In genomic region chr17:44167181-44167861, GRCh38 we compare ENCODE assay signal across 22 cellular contexts. TPM values are rescaled to one million over a fixed set of nuclear protein-coding genes. Genes with fewer than 3 reads are reported as not detected.
DNase-seq lines count a peak whose midpoint lies in the region; ATAC-seq and TF ChIP-seq lines count a peak whose summit lies in the region.
"Had no signal": no experiment of that assay in that cellular context is flagged by ENCODE, and none has a peak within 500 bp of the region (broad histone marks: within the 10 kb centered on the region; RNA-seq: fewer than 3 reads in every experiment).

No MANE protein-coding gene starts in this region.

- H3K27ac ChIP-seq in KMS-11 (peak overlapping the region; percentile 92; the same call in 1 of the 2 replicates), RWPE1 (peak overlapping the region; percentile 39), left lung (no peak overlapping the region)
- H3K27ac ChIP-seq: PC-9, prostate gland, SJCRH30, transverse colon had no signal

- intact Hi-C loops in left lung (cut with DNase I): loop anchor here in 1 of 2 donors (10.0 kb wide), 1 partner anchor 223 kb away; the partner anchor contains the start of gene PPY

- no peak overlapping the region for H3K9ac ChIP-seq in KMS-11

- TF ChIP-seq CTCF in KMS-11 (conservative IDR thresholded peaks at IDR 0.05; ENCODE audit: low read depth, low read length) (no peak), RWPE1 (conservative IDR thresholded peaks at IDR 0.05; ENCODE audit: low read depth) (no peak), left lung (IDR thresholded peaks at IDR 0.05) (no peak)

- peak overlapping the region; percentile 90; the same call in 1 of the 2 replicates for H3K4me2 ChIP-seq in KMS-11
- H3K4me2 ChIP-seq: PC-9 had no signal

- no peak for DNase-seq in RWPE1 (ENCODE audit: low spot score)
- peak in 1 of 2 donors; percentile 58 for DNase-seq in left lung
- no peak for DNase-seq in cerebellum (ENCODE audit: low spot score)
- DNase-seq: activated CD4-positive, alpha-beta T cell treated with anti-CD3 and anti-CD28 coated beads, Interleukin-2, amount 10 ng/mL, durations not matched to agents 7 days and 5 days; amniotic stem cell; CD8-positive, alpha-beta T cell; dermis blood vessel endothelial cell; DMS79; heart right ventricle; NCI-H187; NCI-H2227 treated with DMSO at 0.1 percent for 48 hours; PC-9; SJCRH30; small intestine; stimulated activated CD4-positive, alpha-beta T cell treated with anti-CD3 and anti-CD28 coated beads, Interleukin-2, amount 100 ng/mL, for 48 hours; T-helper 1 cell; transverse colon had no signal

- H2AFZ ChIP-seq in KMS-11 (ENCODE audit: low read depth): no peak overlapping the region
- H2AFZ ChIP-seq: PC-9 had no signal

- no peaks in the 10 kb centered on the region for H4K20me1 ChIP-seq in KMS-11 (ENCODE audit: insufficient read depth)

- POLR2A ChIA-PET in RWPE1 (lab: Yijun Ruan, JAX; ENCODE audit: low non-redundant PET): no interaction called here

- H3K36me3 ChIP-seq in KMS-11 (ENCODE audit: insufficient read depth) (no peaks in the 10 kb centered on the region), left lung (no peaks in the 10 kb centered on the region)
- H3K36me3 ChIP-seq: prostate gland, SJCRH30, transverse colon had no signal

- H3K4me3 ChIP-seq in KMS-11 (IDR thresholded peaks at IDR 0.05; ENCODE audit: insufficient read depth, low read depth, low read length) (no peak overlapping the region), left lung (no peak overlapping the region)
- H3K4me3 ChIP-seq: GM12878, heart right ventricle, PC-9, prostate gland, SJCRH30, transverse colon had no signal

- no peaks in the 10 kb centered on the region for H3K9me3 ChIP-seq in left lung
- H3K9me3 ChIP-seq: heart right ventricle, prostate gland, SJCRH30, transverse colon had no signal

- ATAC-seq in left lung (peak; percentile 58), HG03354 (IDR thresholded peaks at IDR 0.05; ENCODE audit: poor library complexity, severe bottlenecking, unreplicated experiment) (no peak)
- ATAC-seq: CD8-positive, alpha-beta T cell had no signal

- H3K79me2 ChIP-seq in KMS-11 (ENCODE audit: insufficient read depth, low read depth): peaks cover under 1% of the 10 kb centered on the region; the same call in 1 of the 2 replicates

- H3K4me1 ChIP-seq in KMS-11 (ENCODE audit: low read depth, poor library complexity, severe bottlenecking) (peaks cover 47% of the 10 kb centered on the region), left lung (peaks cover 0 to 4% of the 10 kb centered on the region in 2 donors)

- CTCF ChIA-PET in RWPE1 (lab: Yijun Ruan, JAX): interaction anchor here (0.6 to 0.9 kb wide), 2 partner anchors 126 to 203 kb away, joined by 3 to 4 read pairs; no protein-coding TSS in a partner anchor

- H3K27me3 ChIP-seq in KMS-11 (ENCODE audit: insufficient read depth, low read depth) (no peaks in the 10 kb centered on the region), left lung (peaks cover 0 to 17% of the 10 kb centered on the region in 2 donors)
- H3K27me3 ChIP-seq: heart right ventricle, transverse colon had no signal

RNA-seq across cellular contexts. Expression of gene ASB16, which starts 3.2 kb away (rescaled TPM):
- total RNA-seq in left lung (not detected), cerebellum (not detected)
- total RNA-seq: CD8-positive, alpha-beta T cell; fibroblast of villous mesenchyme; PC-9; SJCRH30 had no signal

RNA-seq across cellular contexts. Expression of gene TMUB2, which starts 19.5 kb away (rescaled TPM):
- total RNA-seq in left lung: 10 to 100 TPM; 33.6 to 41.8 TPM
- total RNA-seq in cerebellum: 20.9 TPM

RNA-seq across cellular contexts. Expression of gene HROB, which starts 25.6 kb away (rescaled TPM):
- 1 to 10 TPM; 2.3 to 2.7 TPM for total RNA-seq in left lung
- total RNA-seq in cerebellum: 1.4 TPM

RNA-seq across cellular contexts. Expression of gene ATXN7L3, which starts 32.4 kb away (rescaled TPM):
- total RNA-seq in left lung (10 to 100 TPM; 51.3 to 81.8 TPM), cerebellum (43.9 TPM)

RNA-seq across cellular contexts. Expression of gene HDAC5, which starts 43.9 kb away (rescaled TPM):
- total RNA-seq in left lung: 10 to 100 TPM; 28.0 to 43.5 TPM
- 42.6 TPM for total RNA-seq in cerebellum

Comparison
In these comparisons a context has a peak if more than half of its experiments do, and no peak if none do; other contexts are left out.
1. H3K27ac ChIP-seq: peak in KMS-11 (single experiment) and RWPE1 (single experiment); none in left lung (0 of 2).